Comparison of ENCODE assay signal across 6 cellular contexts in the genomic region with DNA sequence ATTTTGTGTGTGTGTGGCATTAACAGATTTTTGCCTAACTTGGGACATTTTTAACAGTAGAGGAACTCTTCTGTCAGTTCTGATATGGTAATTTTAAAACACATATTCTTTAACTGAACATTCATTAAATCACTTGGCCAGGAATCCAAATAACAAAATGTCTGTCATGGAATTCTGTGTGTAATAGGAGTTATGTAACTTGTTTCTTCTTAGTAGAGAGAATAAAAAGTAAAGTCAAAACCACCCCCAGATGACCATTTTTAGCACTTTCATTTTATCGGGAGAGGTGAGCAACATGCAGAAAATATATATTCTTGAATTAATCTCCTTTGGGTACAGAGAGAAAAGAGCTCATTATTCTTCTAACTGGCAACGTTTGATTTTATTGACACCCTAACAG.
"Had no signal": no experiment of that assay in that cellular context is flagged by ENCODE, and none has a peak within 500 bp of the region (broad histone marks: within the 10 kb centered on the region; RNA-seq: fewer than 3 reads in every experiment).

No MANE protein-coding gene starts in this region.

- DNase-seq: GM23248, H9, HCEC 1CT had no signal

- H3K36me3 Mint-ChIP-seq: IgD-negative memory B cell had no signal

- H3K9ac ChIP-seq: GM23248 had no signal

- ATAC-seq: HepG2 had no signal

- H3K27me3 Mint-ChIP-seq: IgD-negative memory B cell had no signal

- H3K4me1 Mint-ChIP-seq: IgD-negative memory B cell had no signal

- H3K4me3 Mint-ChIP-seq: H9, IgD-negative memory B cell had no signal

- H3K27ac ChIP-seq: GM23248, HL-60 had no signal

- H3K4me3 ChIP-seq: GM23248 had no signal

- H3K27ac Mint-ChIP-seq: H9 had no signal
